In the genomic region with DNA sequence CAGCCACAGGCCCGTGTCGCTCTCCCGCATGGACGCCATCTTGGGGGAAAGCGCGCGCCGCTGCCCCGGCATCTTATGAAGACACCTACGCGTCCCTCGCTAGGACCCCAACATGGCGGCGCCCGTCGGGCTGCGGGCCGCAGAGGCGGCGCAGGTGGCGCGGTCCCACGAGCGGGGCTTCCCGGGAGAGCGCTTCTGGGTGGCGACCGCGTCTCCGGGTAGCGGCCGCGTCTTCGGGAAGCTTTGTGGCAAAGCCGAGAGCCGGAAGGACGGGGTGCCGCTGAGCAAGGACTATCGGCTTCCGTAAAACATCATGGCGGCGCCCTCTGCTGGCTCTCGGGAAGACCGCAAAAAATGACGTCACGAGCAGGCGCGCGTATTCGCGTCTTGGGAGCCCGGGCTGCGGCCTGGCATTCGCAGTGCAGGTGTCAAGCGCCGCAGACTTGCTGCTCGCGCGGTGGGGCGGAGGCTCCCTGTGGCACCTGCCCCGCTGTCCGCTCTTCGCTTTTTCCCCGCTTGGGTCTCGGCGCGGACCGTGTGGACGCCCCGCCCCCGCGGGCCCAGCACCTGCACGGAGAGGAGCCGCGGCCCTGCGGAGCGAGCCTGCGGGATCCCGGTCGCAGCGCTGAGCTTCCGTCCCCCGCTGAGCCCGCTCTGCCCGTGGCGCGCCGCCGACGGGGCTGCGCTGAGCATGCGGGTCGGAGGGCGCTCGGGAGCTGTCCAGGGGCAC, we compare ENCODE assay signal across 8 cellular contexts. TPM values are rescaled to one million over a fixed set of nuclear protein-coding genes. Genes with fewer than 3 reads are reported as not detected.
A peak's percentile ranks its signal among the peaks of the same experiment; 100 is the strongest.
DNase-seq lines count a peak whose midpoint lies in the region; ATAC-seq and TF ChIP-seq lines count a peak whose summit lies in the region.

A gene (minus strand): TSS at position 54 of the 730 bp plus-strand sequence. CDS start 15 bp downstream, at position 39.

- H3K4me1 ChIP-seq in PC-9 (replicated peaks; ENCODE audit: insufficient read depth) (peaks cover 17% of the 10 kb centered on the region), muscle layer of colon (ENCODE audit: insufficient read depth, low read length) (peaks cover 9% of the 10 kb centered on the region)

- H3K27me3 Mint-ChIP-seq in activated T-cell treated with anti-CD3 and anti-CD28 coated beads, Interleukin-2, amount 50 U/mL, for 4 hours (ENCODE audit: low read depth), result peaks cover 2% of the 10 kb centered on the region

- peaks cover 13% of the 10 kb centered on the region for H3K36me3 Mint-ChIP-seq in activated T-cell treated with anti-CD3 and anti-CD28 coated beads, Interleukin-2, amount 50 U/mL, for 4 hours (ENCODE audit: insufficient read depth)

- H3K9ac ChIP-seq in muscle layer of colon (ENCODE audit: low read length), result peak within 1 kb of the TSS; percentile 44

- peak within 1 kb of the TSS; percentile 88 for H3K4me2 ChIP-seq in PC-9

- H3K27me3 ChIP-seq in PC-9 (ENCODE audit: insufficient read depth, low read depth) (no peaks in the 10 kb centered on the region), muscle layer of colon (ENCODE audit: control insufficient read depth in 1 of 2, insufficient read depth in 2 of 2, low read length in 2 of 2) (no peaks in the 10 kb centered on the region)

- no peaks in the 10 kb centered on the region for H3K9me2 ChIP-seq in PC-9 (ENCODE audit: insufficient read depth)

- H3K4me1 Mint-ChIP-seq in activated T-cell treated with anti-CD3 and anti-CD28 coated beads, Interleukin-2, amount 50 U/mL, for 4 hours (ENCODE audit: low read depth), result peaks cover 33% of the 10 kb centered on the region

- TF ChIP-seq CTCF in PC-9 (conservative IDR thresholded peaks at IDR 0.05), result peak; percentile 71

- peaks cover 47% of the 10 kb centered on the region for H3K79me2 ChIP-seq in PC-9 (ENCODE audit: low read depth)

- DNase-seq in DMS79 (lab: John Stamatoyannopoulos, UW), result peak; percentile 62
- DNase-seq in KBM-7, result peak; percentile 96
- peak; percentile 91 to 93 for DNase-seq in PC-9
- peak; percentile 95 for DNase-seq in activated T-cell treated with anti-CD3 and anti-CD28 coated beads, Interleukin-2, amount 50 U/mL, for 4 hours
- peak; percentile 91 to 93 for DNase-seq in stimulated activated CD8-positive, alpha-beta memory T cell treated with anti-CD3 and anti-CD28 coated beads, Interleukin-7, amount 100 ng/mL, for 1 hour (ENCODE audit: low read depth in 2 of 2)

- H3K9me3 Mint-ChIP-seq in activated T-cell treated with anti-CD3 and anti-CD28 coated beads, Interleukin-2, amount 50 U/mL, for 4 hours, result no peaks in the 10 kb centered on the region

- H4K20me1 ChIP-seq in PC-9 (ENCODE audit: insufficient read depth), result peaks cover 32% of the 10 kb centered on the region

- in situ Hi-C loops in KBM-7 (cut with MboI; ENCODE audit: low pct_unique_long_range_greater_than_20kb, low sequenced_read_pairs), result no loop called here

- H3K27ac ChIP-seq in PC-9, result peak within 1 kb of the TSS; percentile 97
- H3K27ac ChIP-seq in muscle layer of colon (ENCODE audit: low read depth, low read length), result peak within 1 kb of the TSS; percentile 99

- peak; percentile 82 for ATAC-seq in GM21723 (IDR thresholded peaks at IDR 0.05; ENCODE audit: unreplicated experiment)
- peak; percentile 85 to 91 for ATAC-seq in activated T-cell treated with anti-CD3 and anti-CD28 coated beads, Interleukin-2, amount 50 U/mL, for 4 hours
- peak; percentile 94 for ATAC-seq in esophagus mucosa

- CTCF ChIA-PET in PC-9 (lab: Charles Lee), result interaction anchor here (0.6 to 2.3 kb wide), 2 partner anchors 155 to 160 kb away, joined by 6 read pairs; no protein-coding TSS in a partner anchor

- POLR2A ChIA-PET in PC-9 (lab: Charles Lee; ENCODE audit: unreplicated experiment), result interaction anchor here (0.5 kb wide), 1 partner anchor 83 kb away, joined by 4 read pairs; no protein-coding TSS in a partner anchor

- H3F3A ChIP-seq in PC-9 (ENCODE audit: insufficient read depth, low read depth), result peaks cover 20% of the 10 kb centered on the region; the same call in 1 of the 2 replicates

- H2AFZ ChIP-seq in PC-9, result peak within 1 kb of the TSS; percentile 91

- H3K36me3 ChIP-seq in PC-9 (ENCODE audit: low read depth) (peaks cover 8% of the 10 kb centered on the region; the same call in 1 of the 2 replicates), muscle layer of colon (ENCODE audit: insufficient read depth, low read length) (no peaks in the 10 kb centered on the region)

- H3K9me3 ChIP-seq in PC-9 (ENCODE audit: insufficient read depth, low read depth), result no peaks in the 10 kb centered on the region
- H3K9me3 ChIP-seq in muscle layer of colon (ENCODE audit: low read length), result no peaks in the 10 kb centered on the region

- H3K4me3 Mint-ChIP-seq in activated T-cell treated with anti-CD3 and anti-CD28 coated beads, Interleukin-2, amount 50 U/mL, for 4 hours, result peak within 1 kb of the TSS; percentile 93

- peak within 1 kb of the TSS; percentile 100 for H3K4me3 ChIP-seq in PC-9
- peak within 1 kb of the TSS; percentile 81 to 96 for H3K4me3 ChIP-seq in muscle layer of colon (ENCODE audit: low read depth in 1 of 2, low read length in 2 of 2)

- BruUV-seq in PC-9 (replicated peaks; lab: Mats Ljungman, UMichigan), result no TSS peak

- intact Hi-C loops in PC-9 (cut with micrococcal nuclease; ENCODE audit: unreplicated experiment), result loop anchor here (1.0 kb wide), 1 partner anchor 177 kb away; no protein-coding TSS in a partner anchor

RNA-seq across cellular contexts. Expression of the gene that starts here (rescaled TPM):
- total RNA-seq in PC-9 (2021) (52.4 and 70.1 TPM in 2 replicates), esophagus mucosa (25.8 TPM)
- 10 to 100 TPM; 58.1 to 62.5 (median 59.8) TPM for total RNA-seq in activated T-cell treated with anti-CD3 and anti-CD28 coated beads, Interleukin-2, amount 50 U/mL, for 4 hours

Comparison
In these comparisons a context has a peak if more than half of its experiments do, and no peak if none do; other contexts are left out.
1. Peak in every context shown above with its lines: DNase-seq, ATAC-seq, H3K4me3 ChIP-seq and H3K27ac ChIP-seq.